Comparison of ENCODE assay signal across 9 cellular contexts in genomic region chr12:123532808-123533649, GRCh38. TPM values are rescaled to one million over a fixed set of nuclear protein-coding genes. Genes with fewer than 3 reads are reported as not detected.
DNase-seq lines count a peak whose midpoint lies in the region; ATAC-seq, FAIRE-seq and TF ChIP-seq lines count a peak whose summit lies in the region.
"Had no signal": no experiment of that assay in that cellular context is flagged by ENCODE, and none has a peak within 500 bp of the region (broad histone marks: within the 10 kb centered on the region; RNA-seq: fewer than 3 reads in every experiment).

No MANE protein-coding gene starts in this region.

- intact Hi-C loops in PC-3 (cut with micrococcal nuclease) = no loop called here

- TF ChIP-seq CTCF in PC-3 (conservative IDR thresholded peaks at IDR 0.05; ENCODE audit: low read depth, low read length) = no peak
- TF ChIP-seq CTCF in bronchial epithelial cell (IDR thresholded peaks at IDR 0.05; ENCODE audit: insufficient read depth, low read length, severe bottlenecking) = no peak

- H4K20me1 ChIP-seq in PC-3 (ENCODE audit: low read length) = no peaks in the 10 kb centered on the region

- CTCF ChIA-PET in PC-3 (lab: Charles Lee) = no interaction called here

- H3K9me3 Mint-ChIP-seq in T-helper 2 cell treated with Interferon-gamma antibody and Interleukin-4, amounts not matched to agents 5 μg/mL and 100 μg/mL, for 36 hours = no peaks in the 10 kb centered on the region

- no peaks in the 10 kb centered on the region for H3K9me3 ChIP-seq in PC-3 (ENCODE audit: low read length)
- no peaks in the 10 kb centered on the region for H3K9me3 ChIP-seq in skeletal muscle satellite cell (replicated peaks; ENCODE audit: low read length)

- no peaks in the 10 kb centered on the region for H3K9me2 ChIP-seq in PC-3 (replicated peaks; ENCODE audit: low read length)

- peak overlapping the region; percentile 75 for H3K9ac ChIP-seq in PC-3 (ENCODE audit: low read length)
- H3K9ac ChIP-seq in skeletal muscle satellite cell (ENCODE audit: low read depth, low read length) = peak overlapping the region; percentile 68

- peaks cover 14% of the 10 kb centered on the region for H3K4me1 Mint-ChIP-seq in T-helper 2 cell treated with Interferon-gamma antibody and Interleukin-4, amounts not matched to agents 5 μg/mL and 100 μg/mL, for 36 hours (ENCODE audit: low read depth)

- ATAC-seq in PC-3 (peak; percentile 49), GM19035 (IDR thresholded peaks at IDR 0.05; ENCODE audit: unreplicated experiment) (no peak)

- peaks cover 19% of the 10 kb centered on the region for H3K79me2 ChIP-seq in PC-3 (ENCODE audit: low read length)

- no peak for DNase-seq in T-helper 2 cell treated with Interferon-gamma antibody and Interleukin-4, amounts not matched to agents 5 μg/mL and 100 μg/mL, for 36 hours (ENCODE audit: low spot score)
- DNase-seq in T-helper 2 cell (no peak), PC-3 (peak; percentile 17), bronchial epithelial cell (ENCODE audit: low read depth) (no peak), iPS-NIHi11 (ENCODE audit: low spot score) (peak; percentile 71), SW480 (ENCODE audit: low spot score) (no peak)

- peak overlapping the region; percentile 90 for H3K4me2 ChIP-seq in PC-3 (ENCODE audit: low read length)
- H3K4me2 ChIP-seq in skeletal muscle satellite cell (ENCODE audit: low read length) = peak overlapping the region; percentile 79

- peak overlapping the region; percentile 81 for H3K4me3 Mint-ChIP-seq in T-helper 2 cell treated with Interferon-gamma antibody and Interleukin-4, amounts not matched to agents 5 μg/mL and 100 μg/mL, for 36 hours

- H3F3A ChIP-seq in PC-3 (ENCODE audit: low read length, unreplicated experiment) = no peaks in the 10 kb centered on the region

- no peaks in the 10 kb centered on the region for H3K36me3 Mint-ChIP-seq in T-helper 2 cell treated with Interferon-gamma antibody and Interleukin-4, amounts not matched to agents 5 μg/mL and 100 μg/mL, for 36 hours (ENCODE audit: low read depth)

- peak overlapping the region; percentile 93 for H2AFZ ChIP-seq in PC-3 (ENCODE audit: low read length)

- H3K27me3 ChIP-seq in PC-3 (ENCODE audit: low read length) (no peaks in the 10 kb centered on the region), bronchial epithelial cell (ENCODE audit: control insufficient read depth, insufficient read depth, low read length) (no peaks in the 10 kb centered on the region), skeletal muscle satellite cell (ENCODE audit: control insufficient read depth, insufficient read depth, low read length) (peaks cover 3% of the 10 kb centered on the region)

- no peaks in the 10 kb centered on the region for H3K36me3 ChIP-seq in PC-3 (ENCODE audit: low read depth, low read length)
- H3K36me3 ChIP-seq in bronchial epithelial cell (ENCODE audit: control insufficient read depth, insufficient read depth, low read length) = peaks cover 5% of the 10 kb centered on the region
- peaks cover 21% of the 10 kb centered on the region for H3K36me3 ChIP-seq in skeletal muscle satellite cell (ENCODE audit: insufficient read depth, low read length)

- POLR2A ChIA-PET in PC-3 (lab: Charles Lee; ENCODE audit: unreplicated experiment) = no interaction called here

- H3K27ac ChIP-seq in PC-3 (ENCODE audit: low read length) = no peak overlapping the region

- peak overlapping the region; percentile 26 for H3K27ac Mint-ChIP-seq in T-helper 2 cell treated with Interferon-gamma antibody and Interleukin-4, amounts not matched to agents 5 μg/mL and 100 μg/mL, for 36 hours

- H3K4me3 ChIP-seq in PC-3 (ENCODE audit: low read length) (peak overlapping the region; percentile 97), bronchial epithelial cell (ENCODE audit: low read depth, low read length) (peak overlapping the region; percentile 98), skeletal muscle satellite cell (ENCODE audit: low read length) (peak overlapping the region; percentile 73)

- BruUV-seq in PC-3 (replicated peaks; lab: Mats Ljungman, UMichigan) = no TSS peak

- H3K4me1 ChIP-seq in PC-3 (ENCODE audit: insufficient read depth, low read length) (peaks cover 12% of the 10 kb centered on the region; the same call in 1 of the 2 replicates), skeletal muscle satellite cell (ENCODE audit: control insufficient read depth, insufficient read depth, low read length) (peaks cover 25% of the 10 kb centered on the region)

- no peak for FAIRE-seq in bronchial epithelial cell (lab: Jason Lieb, UNC)
- FAIRE-seq: islet of Langerhans had no signal

- peaks cover 9% of the 10 kb centered on the region for H3K27me3 Mint-ChIP-seq in T-helper 2 cell treated with Interferon-gamma antibody and Interleukin-4, amounts not matched to agents 5 μg/mL and 100 μg/mL, for 36 hours (ENCODE audit: low read depth)

RNA-seq across cellular contexts. Expression of gene RILPL1, which starts 0.5 kb away (rescaled TPM):
- total RNA-seq in PC-3 (2014; rRNA removed) (14.7 and 18.8 TPM in 2 replicates), bronchial epithelial cell (7.9 and 8.6 TPM in 2 replicates)
- 11.4 TPM in 2 replicates for total RNA-seq in skeletal muscle satellite cell (2012; rRNA removed)

RNA-seq across cellular contexts. Expression of gene TMED2, which starts 51.3 kb away (rescaled TPM):
- total RNA-seq in PC-3 (2014; rRNA removed) = 299 and 338 TPM in 2 replicates
- total RNA-seq in bronchial epithelial cell = 592 and 595 TPM in 2 replicates
- 369 and 452 TPM in 2 replicates for total RNA-seq in skeletal muscle satellite cell (2012; rRNA removed)

Comparison
In these comparisons a context has a peak if more than half of its experiments do, and no peak if none do; other contexts are left out.
1. DNase-seq: peak in PC-3 (single experiment) and iPS-NIHi11 (single experiment); none in T-helper 2 cell treated with Interferon-gamma antibody and Interleukin-4, amounts not matched to agents 5 μg/mL and 100 μg/mL, for 36 hours (single experiment), T-helper 2 cell (0 of 5), bronchial epithelial cell (single experiment) and SW480 (single experiment).
2. Peak in every context shown above with its lines, with median percentiles within 50 percentile points of each other: H3K4me3 ChIP-seq.